Comparison of ENCODE assay signal across 9 cellular contexts in the genomic region with DNA sequence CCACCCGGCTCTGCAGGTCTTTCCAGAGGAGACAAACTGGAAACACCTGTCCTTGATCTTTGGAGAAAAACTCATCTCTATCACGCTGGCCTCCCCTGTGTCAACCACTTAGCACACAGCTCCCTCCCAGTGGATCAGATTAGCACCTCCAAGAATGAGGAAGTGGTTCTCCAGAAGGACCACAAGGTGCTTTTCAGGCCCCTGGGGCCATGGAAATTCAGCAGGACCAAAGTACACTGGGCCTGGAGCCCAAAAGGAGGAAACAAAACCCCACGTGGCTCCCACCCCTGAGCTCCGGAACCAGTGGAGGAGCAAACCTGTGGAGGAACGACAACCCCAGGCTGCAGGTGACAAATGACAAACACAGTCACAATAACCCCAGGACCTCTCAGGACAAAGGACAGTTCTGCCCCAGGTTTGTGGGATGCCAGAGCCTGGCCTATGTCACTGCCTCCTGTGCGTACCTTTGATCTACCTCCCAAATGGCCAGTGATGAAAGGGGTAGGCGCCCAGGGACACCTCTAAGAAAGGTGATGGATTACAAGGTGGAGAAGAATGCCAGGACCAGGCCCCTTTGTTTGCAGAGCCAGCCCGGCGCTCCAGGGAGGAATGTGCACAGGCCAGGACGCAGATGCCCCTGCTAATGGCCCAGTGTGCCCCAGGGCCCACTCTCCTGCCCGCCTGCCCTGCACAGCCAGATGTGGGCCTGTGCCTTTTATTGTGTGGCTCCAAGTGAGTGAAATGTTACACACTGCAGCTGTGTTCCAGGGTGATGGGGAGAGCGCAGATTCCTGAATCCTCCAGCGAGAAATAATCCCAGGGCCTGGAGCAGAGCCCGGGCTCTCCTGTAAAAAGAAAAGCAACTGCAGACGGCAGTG. TPM values are rescaled to one million over a fixed set of nuclear protein-coding genes. Genes with fewer than 3 reads are reported as not detected.
DNase-seq lines count a peak whose midpoint lies in the region; ATAC-seq and TF ChIP-seq lines count a peak whose summit lies in the region.
"Had no signal": no experiment of that assay in that cellular context is flagged by ENCODE, and none has a peak within 500 bp of the region (broad histone marks: within the 10 kb centered on the region; RNA-seq: fewer than 3 reads in every experiment).

No MANE protein-coding gene starts in this region.

- H3K4me3 ChIP-seq in Peyer's patch, result peak overlapping the region in 1 of 4 donors; percentile 11

- peak overlapping the region; percentile 58 to 77 (median 72) for H3K27ac ChIP-seq in Peyer's patch
- no peak overlapping the region for H3K27ac ChIP-seq in foreskin keratinocyte
- H3K27ac ChIP-seq: epithelial cell of prostate had no signal

- no peak for TF ChIP-seq POLR2A in Peyer's patch (IDR thresholded peaks at IDR 0.05)

- peaks cover 7 to 90% (median 30%) of the 10 kb centered on the region in 4 donors for H3K4me1 ChIP-seq in Peyer's patch
- H3K4me1 ChIP-seq in foreskin keratinocyte, result peaks cover 18% of the 10 kb centered on the region

- H3K9me3 ChIP-seq in Peyer's patch, result no peaks in the 10 kb centered on the region

- H3K36me3 ChIP-seq in Peyer's patch, result no peaks in the 10 kb centered on the region

- intact Hi-C loops in sciatic nerve (cut with DNase I), result no loop called here

- ATAC-seq in GM18502 (IDR thresholded peaks at IDR 0.05; ENCODE audit: poor library complexity, unreplicated experiment) (peak; percentile 29), foreskin keratinocyte (peak; percentile 50), sciatic nerve (peak; percentile 83)

- no peak for TF ChIP-seq CTCF in Peyer's patch (IDR thresholded peaks at IDR 0.05)
- no peak for TF ChIP-seq CTCF in foreskin keratinocyte (conservative IDR thresholded peaks at IDR 0.05)

- H3K27me3 ChIP-seq in Peyer's patch, result no peaks in the 10 kb centered on the region
- H3K27me3 ChIP-seq in foreskin keratinocyte, result no peaks in the 10 kb centered on the region

- DNase-seq in Peyer's patch (peak; percentile 48 to 77 (median 75)), foreskin keratinocyte (peak in 1 of 2 donors; percentile 62), sciatic nerve (ENCODE audit: low spot score) (peak; percentile 82), NK-92 (lab: John Stamatoyannopoulos, UW; ENCODE audit: unreplicated experiment) (no peak), SHP77 (lab: John Stamatoyannopoulos, UW) (no peak), NCI-H1092 (lab: John Stamatoyannopoulos, UW) (no peak)
- DNase-seq in activated CD4-positive, alpha-beta T cell treated with anti-CD3 and anti-CD28 coated beads, Interleukin-2, amount 50 U/mL, for 48 hours, result no peak

RNA-seq across cellular contexts. Expression of gene TNS3, which starts 5.6 kb away (rescaled TPM):
- total RNA-seq in Peyer's patch, result 100 to 1,000 TPM in 3 of 4 donors, 10 to 100 TPM in 1; 79.5 to 157 (median 112) TPM
- total RNA-seq in foreskin keratinocyte, result 6.6 and 9.4 TPM in 2 replicates
- 2.4 and 2.9 TPM in 2 replicates for polyA plus RNA-seq in foreskin keratinocyte
- total RNA-seq in sciatic nerve, result 230 TPM

Comparison
In these comparisons a context has a peak if more than half of its experiments do, and no peak if none do; other contexts are left out.
1. ATAC-seq: peak in every context shown above with its lines; median percentile 83 in sciatic nerve; 50 in foreskin keratinocyte; 29 in GM18502.
2. DNase-seq: peak in Peyer's patch (3 of 3) and sciatic nerve (single experiment); none in activated CD4-positive, alpha-beta T cell treated with anti-CD3 and anti-CD28 coated beads, Interleukin-2, amount 50 U/mL, for 48 hours (0 of 2), NK-92 (single experiment), SHP77 (0 of 2) and NCI-H1092 (single experiment).